ENCODE assay signal across 11 cellular contexts in genomic region chr21:29939859-29940245, GRCh38. TPM values are rescaled to one million over a fixed set of nuclear protein-coding genes. Genes with fewer than 3 reads are reported as not detected.
DNase-seq lines count a peak whose midpoint lies in the region; ATAC-seq and TF ChIP-seq lines count a peak whose summit lies in the region.
"Had no signal": no experiment of that assay in that cellular context is flagged by ENCODE, and none has a peak within 500 bp of the region (broad histone marks: within the 10 kb centered on the region; RNA-seq: fewer than 3 reads in every experiment).

TSS of gene GRIK1 (minus strand) at chr21:29939996.

- 0 to 1% (median 1%) methylated on average over 18 of the region's 18 CpGs for WGBS in heart left ventricle, 4 donors

- H3K27me3 ChIP-seq in heart left ventricle (peaks cover 0 to 69% (median 40%) of the 10 kb centered on the region in 9 donors), breast epithelium (peaks cover 0 to 38% of the 10 kb centered on the region in 2 donors), kidney epithelial cell (ENCODE audit: control insufficient read depth, insufficient read depth, low read length) (peaks cover 26% of the 10 kb centered on the region), upper lobe of right lung (peaks cover 46% of the 10 kb centered on the region)

- H3K27ac ChIP-seq in heart left ventricle (no peak within 1 kb of the TSS), breast epithelium (no peak within 1 kb of the TSS), upper lobe of right lung (no peak within 1 kb of the TSS)
- H3K27ac ChIP-seq: neutrophil had no signal

- H3K4me3 ChIP-seq in heart left ventricle (peak within 1 kb of the TSS in 10 of 12 donors; percentile 5 to 45 (median 33)), breast epithelium (peak within 1 kb of the TSS; percentile 11 to 60 (median 44)), kidney epithelial cell (ENCODE audit: low read depth, low read length) (peak within 1 kb of the TSS; percentile 29), upper lobe of right lung (no peak within 1 kb of the TSS)

- no peaks in the 10 kb centered on the region for H3K36me3 ChIP-seq in heart left ventricle
- no peaks in the 10 kb centered on the region for H3K36me3 ChIP-seq in breast epithelium
- no peaks in the 10 kb centered on the region for H3K36me3 ChIP-seq in kidney epithelial cell (ENCODE audit: control insufficient read depth, insufficient read depth, low read length)
- H3K36me3 ChIP-seq in upper lobe of right lung = no peaks in the 10 kb centered on the region
- H3K36me3 ChIP-seq: neutrophil had no signal

- TF ChIP-seq POLR2A in heart left ventricle (IDR thresholded peaks at IDR 0.05) (no peak), breast epithelium (IDR thresholded peaks at IDR 0.05) (no peak)

- no peak for ATAC-seq in heart left ventricle
- ATAC-seq in Right ventricle myocardium inferior = no peak
- peak; percentile 40 for ATAC-seq in upper lobe of right lung
- ATAC-seq in GM18907 (IDR thresholded peaks at IDR 0.05; ENCODE audit: unreplicated experiment) = no peak
- ATAC-seq in HG02981 (IDR thresholded peaks at IDR 0.05; ENCODE audit: unreplicated experiment) = no peak

- H3K9me3 ChIP-seq in heart left ventricle = no peaks in the 10 kb centered on the region
- H3K9me3 ChIP-seq in breast epithelium = no peaks in the 10 kb centered on the region
- no peaks in the 10 kb centered on the region for H3K9me3 ChIP-seq in upper lobe of right lung
- H3K9me3 ChIP-seq: neutrophil had no signal

- TF ChIP-seq CTCF in heart left ventricle (IDR thresholded peaks at IDR 0.05) (no peak), breast epithelium (IDR thresholded peaks at IDR 0.05) (no peak), kidney epithelial cell (IDR thresholded peaks at IDR 0.05; ENCODE audit: insufficient read depth, low read length, poor library complexity, severe bottlenecking) (no peak), upper lobe of right lung (IDR thresholded peaks at IDR 0.05) (no peak)

- DNase-seq in heart left ventricle = no peak
- no peak for DNase-seq in Right ventricle myocardium inferior (ENCODE audit: missing footprints)
- no peak for DNase-seq in breast epithelium (ENCODE audit: low spot score in 2 of 2)
- no peak for DNase-seq in kidney epithelial cell (ENCODE audit: low read depth)
- no peak for DNase-seq in upper lobe of right lung
- DNase-seq in NCI-H1694 (lab: John Stamatoyannopoulos, UW) = no peak
- DNase-seq: activated B cell treated with CpG ODN at 0.5 μM for 24 hours had no signal

- intact Hi-C loops in heart left ventricle (cut with DNase I) = loop anchor here in 1 of 10 donors (5.0 kb wide), 1 partner anchor 257 kb away; no protein-coding TSS in a partner anchor
- intact Hi-C loops in Right ventricle myocardium inferior (cut with DNase I) = no loop called here
- intact Hi-C loops in breast epithelium (cut with DNase I; ENCODE audit: low total_unique reads) = no loop called here
- intact Hi-C loops in upper lobe of right lung (cut with DNase I) = no loop called here

- H3K4me1 ChIP-seq in heart left ventricle = peaks cover 0 to 12% (median 1%) of the 10 kb centered on the region in 12 donors
- H3K4me1 ChIP-seq in breast epithelium = peaks cover 0 to 3% of the 10 kb centered on the region in 2 donors
- H3K4me1 ChIP-seq in upper lobe of right lung = peaks cover 6% of the 10 kb centered on the region

RNA-seq across cellular contexts. Expression of gene GRIK1, which starts in this region (rescaled TPM):
- total RNA-seq in heart left ventricle = under 1 TPM in 1 of 9 donors, not detected in 8; 0.12 TPM
- polyA plus RNA-seq in heart left ventricle = not detected
- not detected for total RNA-seq in Right ventricle myocardium inferior
- 1 to 10 TPM in 1 of 3 donors, under 1 TPM in 1, not detected in 1; 0.33 to 1.3 TPM for total RNA-seq in breast epithelium
- total RNA-seq in kidney epithelial cell = not detected in 2 replicates
- not detected for total RNA-seq in upper lobe of right lung
- total RNA-seq: activated B cell treated with CpG ODN at 0.5 μM for 24 hours; CD4-positive, alpha-beta memory T cell had no signal
- polyA plus RNA-seq: CD4-positive, alpha-beta memory T cell had no signal

Comparison
In these comparisons a context has a peak if more than half of its experiments do, and no peak if none do; other contexts are left out.
1. Peak in ATAC-seq in upper lobe of right lung; RNA of the gene not detected or under 1 TPM.